ENCODE assay signal across 16 cellular contexts in the genomic region with DNA sequence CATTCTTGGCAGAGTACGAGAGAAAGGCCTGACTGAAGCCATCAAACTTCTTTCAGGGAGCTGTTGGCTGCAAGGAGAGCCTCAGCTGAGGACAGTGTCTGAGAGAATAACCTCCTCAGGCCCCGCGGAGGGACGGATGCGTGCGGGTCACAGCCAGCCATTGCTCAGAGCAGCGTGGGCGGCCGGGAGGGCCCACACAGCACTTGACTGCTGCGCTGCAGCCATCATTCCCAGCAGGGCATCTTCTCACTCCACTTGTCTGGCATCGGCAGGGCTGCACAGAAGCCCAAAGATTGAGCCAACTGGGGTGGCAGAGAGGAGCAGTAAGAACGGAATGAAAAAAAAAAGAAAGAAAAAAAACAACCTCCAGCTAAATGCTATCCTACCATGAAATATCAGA.
A peak's percentile ranks its signal among the peaks of the same experiment; 100 is the strongest.
DNase-seq lines count a peak whose midpoint lies in the region; TF ChIP-seq lines count a peak whose summit lies in the region.
"Had no signal": no experiment of that assay in that cellular context is flagged by ENCODE, and none has a peak within 500 bp of the region (broad histone marks: within the 10 kb centered on the region; RNA-seq: fewer than 3 reads in every experiment).

No MANE protein-coding gene starts in this region.

- no peak overlapping the region for H3K4me3 ChIP-seq in HEK293 (ENCODE audit: low read depth, low read length)
- H3K4me3 ChIP-seq in left ventricle myocardium inferior: no peak overlapping the region
- H3K4me3 ChIP-seq in prostate gland: no peak overlapping the region

- WGBS in prostate gland: 54% methylated on average over 12 of the region's 12 CpGs

- H3K27ac ChIP-seq in HEK293 (ENCODE audit: extremely low read depth, low read depth, low read length) (no peak overlapping the region), angular gyrus (ENCODE audit: low read depth, low read length) (peak overlapping the region; percentile 52), left ventricle myocardium inferior (replicated peaks) (peak overlapping the region; percentile 88), prostate gland (peak overlapping the region; percentile 34 to 45)

- intact Hi-C loops in left ventricle myocardium inferior (cut with micrococcal nuclease) (no loop called here), prostate gland (cut with DNase I) (loop anchor here (5.0 to 10.0 kb wide), 3 partner anchors 88 to 914 kb away; a partner anchor contains a TSS)

- H3K4me1 ChIP-seq in HEK293 (ENCODE audit: control insufficient read depth, insufficient read depth, low read length) (no peaks in the 10 kb centered on the region), left ventricle myocardium inferior (peaks cover 51% of the 10 kb centered on the region), prostate gland (replicated peaks) (no peaks in the 10 kb centered on the region)

- no peaks in the 10 kb centered on the region for H3K27me3 ChIP-seq in left ventricle myocardium inferior (ENCODE audit: low read depth)
- no peaks in the 10 kb centered on the region for H3K27me3 ChIP-seq in prostate gland (replicated peaks; ENCODE audit: insufficient read depth)

- no peak for TF ChIP-seq POLR2A in prostate gland (IDR thresholded peaks at IDR 0.05)

- CTCF ChIA-PET in HEK293 (lab: Yijun Ruan, JAX): interaction anchor here (1.8 kb wide), 1 partner anchor 9 kb away, joined by 4 read pairs; no protein-coding TSS in a partner anchor

- H3K9me3 ChIP-seq in HEK293 (ENCODE audit: control insufficient read depth, insufficient read depth, low read depth, low read length) (no peaks in the 10 kb centered on the region), left ventricle myocardium inferior (replicated peaks) (no peaks in the 10 kb centered on the region), prostate gland (no peaks in the 10 kb centered on the region)

- no peak for TF ChIP-seq CTCF in HEK293 (tag by site-specific recombination; IDR thresholded peaks at IDR 0.05)
- TF ChIP-seq CTCF in left ventricle myocardium inferior (IDR thresholded peaks at IDR 0.05; ENCODE audit: borderline replicate concordance): no peak
- no peak for TF ChIP-seq CTCF in prostate gland (IDR thresholded peaks at IDR 0.05)

- POLR2A ChIA-PET in HEK293 (lab: Yijun Ruan, JAX): no interaction called here

- H3K36me3 ChIP-seq in HEK293 (ENCODE audit: control insufficient read depth in 2 of 2, insufficient read depth in 1 of 2, low read length in 2 of 2): no peaks in the 10 kb centered on the region
- H3K36me3 ChIP-seq in left ventricle myocardium inferior: no peaks in the 10 kb centered on the region
- no peaks in the 10 kb centered on the region for H3K36me3 ChIP-seq in prostate gland

- peak; percentile 31 for DNase-seq in left ventricle myocardium inferior
- no peak for DNase-seq in prostate gland (ENCODE audit: low spot score)
- DNase-seq in KG1 (lab: John Stamatoyannopoulos, UW): no peak
- DNase-seq in MV-4-11 (lab: John Stamatoyannopoulos, UW): no peak
- no peak for DNase-seq in DMS53 treated with DMSO at 0.1 percent for 48 hours (lab: John Stamatoyannopoulos, UW; ENCODE audit: unreplicated experiment)
- DNase-seq: ACHN, COR-L47, KBM-7, NCI-H1048, NCI-H1436 treated with DMSO at 0.1 percent for 48 hours, NCI-H2081, NCI-H226, NCI-H524 treated with DMSO at 0.1 percent for 48 hours, SHP77 had no signal

TF ChIP-seq in HEK293, 187 proteins besides CTCF, POLR2A, EP300 and RAD21:
- TF ChIP-seq EGR2 (tag by site-specific recombination; IDR thresholded peaks at IDR 0.05; ENCODE audit: low read depth): peak; percentile 36; the same call in 1 of the 2 replicates
- no peak for TF ChIP-seq HOXC10 (CRISPR knock-in tag; IDR thresholded peaks at IDR 0.05)
- peak; percentile 48 for TF ChIP-seq ZFHX2 (tag by site-specific recombination; conservative IDR thresholded peaks at IDR 0.05)
- no peak for TF ChIP-seq ZNF747 (tag by site-specific recombination; IDR thresholded peaks at IDR 0.05)
